28 cellular contexts compared by ENCODE assay signal in genomic region chr2:100276716-100277115, GRCh38. TPM values are rescaled to one million over a fixed set of nuclear protein-coding genes. Genes with fewer than 3 reads are reported as not detected.
"Had no signal": no experiment of that assay in that cellular context is flagged by ENCODE, and none has a peak within 500 bp of the region (broad histone marks: within the 10 kb centered on the region; RNA-seq: fewer than 3 reads in every experiment).

No MANE protein-coding gene starts in this region.

- H3K27ac ChIP-seq: neural progenitor cell, ovary, parathyroid adenoma, psoas muscle, right lobe of liver, sigmoid colon, stomach, thoracic aorta, thyroid gland, tibial nerve, upper lobe of left lung had no signal

- H3K36me3 ChIP-seq: neural progenitor cell, ovary, right lobe of liver, thoracic aorta, thyroid gland, tibial nerve, upper lobe of left lung had no signal

- H3K9me3 Mint-ChIP-seq: naive thymus-derived CD4-positive, alpha-beta T cell; natural killer cell; nephron; neural progenitor cell; stimulated activated effector memory CD8-positive, alpha-beta T cell treated with anti-CD3 and anti-CD28 coated beads, Interleukin-12 subunit alpha, Interleukin-12 subunit beta, amount 100 ng/mL, for 72 hours; stimulated activated naive B cell treated with anti-CD40 and anti-IgM and Interleukin-4, amounts not matched to agents 10 μg/mL and 1 μg/mL and 100 μg/mL, for 72 hours; stimulated activated naive CD8-positive, alpha-beta T cell treated with anti-CD3 and anti-CD28 coated beads, Interleukin-15, Interleukin-2, amounts not matched to agents 100 ng/mL and 50 ng/mL, for 24 hours had no signal

- H3K27ac Mint-ChIP-seq: naive thymus-derived CD4-positive, alpha-beta T cell; natural killer cell; nephron; neural progenitor cell; progenitor cell of endocrine pancreas; stimulated activated effector memory CD8-positive, alpha-beta T cell treated with anti-CD3 and anti-CD28 coated beads, Interleukin-12 subunit alpha, Interleukin-12 subunit beta, amount 100 ng/mL, for 72 hours; stimulated activated naive B cell treated with anti-CD40 and anti-IgM and Interleukin-4, amounts not matched to agents 10 μg/mL and 1 μg/mL and 100 μg/mL, for 72 hours; stimulated activated naive CD8-positive, alpha-beta T cell treated with anti-CD3 and anti-CD28 coated beads, Interleukin-15, Interleukin-2, amounts not matched to agents 100 ng/mL and 50 ng/mL, for 24 hours had no signal

- H3K27me3 ChIP-seq: neural progenitor cell, ovary, right lobe of liver, sigmoid colon, stomach, thyroid gland, tibial nerve, upper lobe of left lung had no signal

- ATAC-seq: naive thymus-derived CD4-positive, alpha-beta T cell; psoas muscle; right cardiac atrium; right lobe of liver; stimulated activated naive B cell treated with anti-CD40 and anti-IgM and Interleukin-4, amounts not matched to agents 10 μg/mL and 1 μg/mL and 100 μg/mL, for 72 hours had no signal

- H2AFZ ChIP-seq: neural progenitor cell, parathyroid adenoma had no signal

- H3K4me3 ChIP-seq: neural progenitor cell, ovary, psoas muscle, right lobe of liver, sigmoid colon, stomach, thoracic aorta, thyroid gland, tibial nerve, upper lobe of left lung had no signal

- DNase-seq: naive thymus-derived CD4-positive, alpha-beta T cell; natural killer cell; occipital lobe; posterior cingulate gyrus; psoas muscle; right cardiac atrium; right lobe of liver; sigmoid colon; small intestine; stimulated activated CD4-positive, alpha-beta T cell treated with anti-CD3 and anti-CD28 coated beads, Interleukin-15, amount 100 ng/mL, for 24 hours; stimulated activated CD4-positive, alpha-beta T cell treated with anti-CD3 and anti-CD28 coated beads, Interleukin-2, amount 100 ng/mL, for 24 hours; stimulated activated CD4-positive, alpha-beta T cell treated with anti-CD3 and anti-CD28 coated beads, Interleukin-2, amount 100 ng/mL, for 48 hours; stimulated activated CD4-positive, alpha-beta T cell treated with anti-CD3 and anti-CD28 coated beads, Interleukin-4, amount 100 ng/mL, for 24 hours; stimulated activated naive B cell treated with anti-CD40 and anti-IgM and Interleukin-4, amounts not matched to agents 10 μg/mL and 1 μg/mL and 100 μg/mL, for 72 hours; stimulated activated naive CD4-positive, alpha-beta T cell treated with Interleukin-2 at 50 U/mL for 16 hours; stomach; thyroid gland; trophoblast cell; upper lobe of left lung had no signal

- H3K9me3 ChIP-seq: ovary, psoas muscle, right lobe of liver, sigmoid colon, stomach, thoracic aorta, thyroid gland, tibial nerve, upper lobe of left lung had no signal

- H3K4me1 ChIP-seq: parathyroid adenoma, psoas muscle, right lobe of liver, sigmoid colon, stomach, upper lobe of left lung had no signal

- H3K9ac ChIP-seq: neural progenitor cell, parathyroid adenoma had no signal

- H3K27me3 Mint-ChIP-seq: progenitor cell of endocrine pancreas had no signal

- H3K4me2 ChIP-seq: neural progenitor cell had no signal

- H3K4me3 Mint-ChIP-seq: naive thymus-derived CD4-positive, alpha-beta T cell; natural killer cell; nephron; neural progenitor cell; stimulated activated effector memory CD8-positive, alpha-beta T cell treated with anti-CD3 and anti-CD28 coated beads, Interleukin-12 subunit alpha, Interleukin-12 subunit beta, amount 100 ng/mL, for 72 hours; stimulated activated naive B cell treated with anti-CD40 and anti-IgM and Interleukin-4, amounts not matched to agents 10 μg/mL and 1 μg/mL and 100 μg/mL, for 72 hours; stimulated activated naive CD8-positive, alpha-beta T cell treated with anti-CD3 and anti-CD28 coated beads, Interleukin-15, Interleukin-2, amounts not matched to agents 100 ng/mL and 50 ng/mL, for 24 hours had no signal

- H3K36me3 Mint-ChIP-seq: naive thymus-derived CD4-positive, alpha-beta T cell; natural killer cell; stimulated activated effector memory CD8-positive, alpha-beta T cell treated with anti-CD3 and anti-CD28 coated beads, Interleukin-12 subunit alpha, Interleukin-12 subunit beta, amount 100 ng/mL, for 72 hours; stimulated activated naive B cell treated with anti-CD40 and anti-IgM and Interleukin-4, amounts not matched to agents 10 μg/mL and 1 μg/mL and 100 μg/mL, for 72 hours had no signal

RNA-seq across cellular contexts. Expression of gene LONRF2, which starts 45.6 kb away (rescaled TPM):
- total RNA-seq: natural killer cell had no signal
- polyA plus RNA-seq: naive thymus-derived CD4-positive, alpha-beta T cell had no signal
